In genomic region chr14:75022655-75023054, GRCh38 we compare ENCODE assay signal across 1 cellular context.
TF ChIP-seq lines count a peak whose summit lies in the region.

No MANE protein-coding gene starts in this region.

TF ChIP-seq in GM12878, 131 proteins besides CTCF, POLR2A, EP300 and RAD21:
- no peak for TF ChIP-seq NBN (IDR thresholded peaks at IDR 0.05)
- no peak for TF ChIP-seq SMAD5 (IDR thresholded peaks at IDR 0.05; ENCODE audit: low read depth)
- TF ChIP-seq ZBED1 (IDR thresholded peaks at IDR 0.05; ENCODE audit: borderline replicate concordance): no peak
- TF ChIP-seq SUPT20H (IDR thresholded peaks at IDR 0.05; ENCODE audit: borderline replicate concordance, control insufficient read depth, low read depth, low read length): no peak
- no peak for TF ChIP-seq RAD51 (IDR thresholded peaks at IDR 0.05)
- no peak for TF ChIP-seq RBBP5 (conservative IDR thresholded peaks at IDR 0.05)
- TF ChIP-seq, protein P1, sequence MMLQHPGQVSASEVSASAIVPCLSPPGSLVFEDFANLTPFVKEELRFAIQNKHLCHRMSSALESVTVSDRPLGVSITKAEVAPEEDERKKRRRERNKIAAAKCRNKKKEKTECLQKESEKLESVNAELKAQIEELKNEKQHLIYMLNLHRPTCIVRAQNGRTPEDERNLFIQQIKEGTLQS (IDR thresholded peaks at IDR 0.05; ENCODE audit: borderline replicate concordance, extremely low read depth, low read depth, low read length): no peak
- TF ChIP-seq CHD4 (IDR thresholded peaks at IDR 0.05): no peak
- no peak for TF ChIP-seq MTA2 (IDR thresholded peaks at IDR 0.05; ENCODE audit: low read depth)
- no peak for TF ChIP-seq EGR1 (IDR thresholded peaks at IDR 0.05; ENCODE audit: borderline replicate concordance in 1 of 2, low read depth in 2 of 2, low read length in 2 of 2)
- TF ChIP-seq, protein P2, sequence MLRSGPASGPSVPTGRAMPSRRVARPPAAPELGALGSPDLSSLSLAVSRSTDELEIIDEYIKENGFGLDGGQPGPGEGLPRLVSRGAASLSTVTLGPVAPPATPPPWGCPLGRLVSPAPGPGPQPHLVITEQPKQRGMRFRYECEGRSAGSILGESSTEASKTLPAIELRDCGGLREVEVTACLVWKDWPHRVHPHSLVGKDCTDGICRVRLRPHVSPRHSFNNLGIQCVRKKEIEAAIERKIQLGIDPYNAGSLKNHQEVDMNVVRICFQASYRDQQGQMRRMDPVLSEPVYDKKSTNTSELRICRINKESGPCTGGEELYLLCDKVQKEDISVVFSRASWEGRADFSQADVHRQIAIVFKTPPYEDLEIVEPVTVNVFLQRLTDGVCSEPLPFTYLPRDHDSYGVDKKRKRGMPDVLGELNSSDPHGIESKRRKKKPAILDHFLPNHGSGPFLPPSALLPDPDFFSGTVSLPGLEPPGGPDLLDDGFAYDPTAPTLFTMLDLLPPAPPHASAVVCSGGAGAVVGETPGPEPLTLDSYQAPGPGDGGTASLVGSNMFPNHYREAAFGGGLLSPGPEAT (IDR thresholded peaks at IDR 0.05; ENCODE audit: low read depth): no peak
- TF ChIP-seq RCOR1 (conservative IDR thresholded peaks at IDR 0.05; ENCODE audit: low read depth, low read length): no peak
- TF ChIP-seq JUND (IDR thresholded peaks at IDR 0.05; ENCODE audit: low read depth, low read length): no peak
